ENCODE assay signal across 16 cellular contexts in genomic region chr6:100620085-100620484, GRCh38.
A peak's percentile ranks its signal among the peaks of the same experiment; 100 is the strongest.
DNase-seq lines count a peak whose midpoint lies in the region; FAIRE-seq and TF ChIP-seq lines count a peak whose summit lies in the region.
"Had no signal": no experiment of that assay in that cellular context is flagged by ENCODE, and none has a peak within 500 bp of the region (broad histone marks: within the 10 kb centered on the region; RNA-seq: fewer than 3 reads in every experiment).

No MANE protein-coding gene starts in this region.

- DNase-seq in SIG-M5 treated with dmso at 0.1 percent for 504 hours (lab: John Stamatoyannopoulos, UW; ENCODE audit: unreplicated experiment) (peak; percentile 4), SIG-M5 (lab: John Stamatoyannopoulos, UW) (no peak), SK-N-SH (no peak), fibroblast of lung (ENCODE audit: low read depth in 2 of 2) (peak; percentile 60 to 91), urothelium cell line (ENCODE audit: low spot score) (peak; percentile 2), DMS153 (lab: John Stamatoyannopoulos, UW) (no peak), kidney glomerular epithelial cell (lab: John Stamatoyannopoulos, UW) (no peak)
- DNase-seq in activated T-cell treated with anti-CD3 and anti-CD28 coated beads, Interleukin-2, amount 50 U/mL, for 1 hour, result no peak
- DNase-seq: activated CD8-positive, alpha-beta T cell treated with anti-CD3 and anti-CD28 coated beads, Interleukin-2, amount 10 ng/mL, durations not matched to agents 7 days and 5 days; activated effector memory CD4-positive, alpha-beta T cell treated with Interleukin-2 at 50 U/mL for 16 hours; NCI-H1417 treated with DMSO at 0.1 percent for 48 hours; NCI-H510A treated with DMSO at 0.1 percent for 48 hours; nucleus accumbens had no signal

- H3K9me2 ChIP-seq in SK-N-SH, result no peaks in the 10 kb centered on the region

- POLR2A ChIA-PET in SK-N-SH (lab: Yijun Ruan, JAX), result no interaction called here

- no peak overlapping the region for H3K4me3 ChIP-seq in SK-N-SH (ENCODE audit: low read depth in 2 of 2, low read length in 1 of 2)
- H3K4me3 ChIP-seq in fibroblast of lung (replicated peaks in 1 of 4; ENCODE audit: control extremely low read depth in 1 of 4, insufficient read depth in 1 of 4, low read depth in 3 of 4, low read length in 4 of 4), result no peak overlapping the region
- H3K4me3 ChIP-seq: cardiac muscle cell had no signal

- no peak for TF ChIP-seq RAD21 in SK-N-SH (IDR thresholded peaks at IDR 0.05; ENCODE audit: low read length)

- peaks cover 29 to 35% of the 10 kb centered on the region in 2 experiments for H3K36me3 ChIP-seq in SK-N-SH (replicated peaks in 1 of 2; ENCODE audit: control insufficient read depth in 1 of 2, insufficient read depth in 2 of 2, low read length in 1 of 2)
- no peaks in the 10 kb centered on the region for H3K36me3 ChIP-seq in fibroblast of lung (ENCODE audit: control insufficient read depth, insufficient read depth, low read length)
- H3K36me3 ChIP-seq: cardiac muscle cell had no signal

- CTCF ChIA-PET in SK-N-SH (lab: Yijun Ruan, JAX), result no interaction called here

- H3K9ac ChIP-seq in SK-N-SH (no peak overlapping the region), fibroblast of lung (ENCODE audit: insufficient read depth, low read length) (no peak overlapping the region)

- H3K4me2 ChIP-seq in SK-N-SH (no peak overlapping the region), fibroblast of lung (ENCODE audit: extremely low read depth, insufficient read depth, low read length) (no peak overlapping the region)

- H3K27ac ChIP-seq in SK-N-SH (ENCODE audit: low read depth in 2 of 2, low read length in 1 of 2), result peak overlapping the region in 1 of 2 experiments; percentile 42; a peak in 1 of 4 replicates
- H3K27ac ChIP-seq in fibroblast of lung (ENCODE audit: insufficient read depth, low read length), result no peak overlapping the region
- H3K27ac ChIP-seq: 22Rv1, cardiac muscle cell had no signal

- H3K79me2 ChIP-seq in SK-N-SH (ENCODE audit: insufficient read depth), result no peaks in the 10 kb centered on the region
- H3K79me2 ChIP-seq in fibroblast of lung (ENCODE audit: control insufficient read depth, insufficient read depth, low read length), result no peaks in the 10 kb centered on the region

- TF ChIP-seq EP300 in SK-N-SH (IDR thresholded peaks at IDR 0.05; ENCODE audit: borderline replicate concordance in 1 of 2, low read depth in 1 of 2, low read length in 1 of 2), result no peak

- H3K4me1 ChIP-seq in SK-N-SH (ENCODE audit: control insufficient read depth in 1 of 2, insufficient read depth in 2 of 2, low read depth in 1 of 2, low read length in 1 of 2), result no peaks in the 10 kb centered on the region
- peaks cover 2% of the 10 kb centered on the region for H3K4me1 ChIP-seq in fibroblast of lung (ENCODE audit: control insufficient read depth, extremely low read depth, insufficient read depth, low read length)

- no peak for FAIRE-seq in urothelium cell line (lab: Jason Lieb, UNC)
- FAIRE-seq: HepG2 had no signal

- H3K9me3 ChIP-seq in SK-N-SH, result no peaks in the 10 kb centered on the region
- no peaks in the 10 kb centered on the region for H3K9me3 ChIP-seq in fibroblast of lung (ENCODE audit: control insufficient read depth, insufficient read depth, low read depth, low read length)

- H2AFZ ChIP-seq in SK-N-SH (ENCODE audit: low read depth) (no peak overlapping the region), fibroblast of lung (ENCODE audit: low read length) (no peak overlapping the region)

- no peaks in the 10 kb centered on the region for H4K20me1 ChIP-seq in SK-N-SH (ENCODE audit: insufficient read depth)
- H4K20me1 ChIP-seq in fibroblast of lung (ENCODE audit: control insufficient read depth, extremely low read depth, insufficient read depth, low read length), result no peaks in the 10 kb centered on the region

- H3K27me3 ChIP-seq in SK-N-SH (ENCODE audit: insufficient read depth) (no peaks in the 10 kb centered on the region), fibroblast of lung (ENCODE audit: control insufficient read depth, insufficient read depth, low read length) (no peaks in the 10 kb centered on the region)
- H3K27me3 ChIP-seq: cardiac muscle cell had no signal

- TF ChIP-seq CTCF in SK-N-SH (IDR thresholded peaks at IDR 0.05) (no peak), fibroblast of lung (conservative IDR thresholded peaks at IDR 0.05 in 1 of 2, IDR thresholded peaks at IDR 0.05 in 1 of 2; ENCODE audit: low read depth in 1 of 2, low read length in 2 of 2) (no peak)

- peaks cover 13% of the 10 kb centered on the region for H3F3A ChIP-seq in SK-N-SH (replicated peaks; ENCODE audit: insufficient read depth)

TF ChIP-seq in SK-N-SH, 30 proteins besides CTCF, POLR2A, EP300 and RAD21:
- TF ChIP-seq MEF2A (IDR thresholded peaks at IDR 0.05; ENCODE audit: borderline replicate concordance, low read depth) (peak; percentile 61; the same call in 1 of the 2 replicates), FOSL2 (IDR thresholded peaks at IDR 0.05; ENCODE audit: borderline replicate concordance, low read depth) (0 out of 2 replicates have a peak, but pooled peaks have one; percentile 20), CHD2 (IDR thresholded peaks at IDR 0.05; ENCODE audit: low read length, partially characterized antibody) (no peak)

Comparison
In these comparisons a context has a peak if more than half of its experiments do, and no peak if none do; other contexts are left out.
1. DNase-seq: peak in SIG-M5 treated with dmso at 0.1 percent for 504 hours (single experiment), fibroblast of lung (2 of 2) and urothelium cell line (single experiment); none in SIG-M5 (single experiment), SK-N-SH (single experiment), DMS153 (single experiment), activated T-cell treated with anti-CD3 and anti-CD28 coated beads, Interleukin-2, amount 50 U/mL, for 1 hour (single experiment) and kidney glomerular epithelial cell (single experiment).